ENCODE assay signal across 1 cellular context in genomic region chr11:68146010-68146540, GRCh38.
TF ChIP-seq lines count a peak whose summit lies in the region.

No MANE protein-coding gene starts in this region.

TF ChIP-seq in K562, 482 proteins besides CTCF, POLR2A, EP300 and RAD21 (continued from another document):
- no peak for TF ChIP-seq BRF2 (IDR thresholded peaks at IDR 0.05; ENCODE audit: borderline replicate concordance, insufficient read depth, insufficient read length)
- TF ChIP-seq FOXP1 (CRISPR knock-in tag; IDR thresholded peaks at IDR 0.05), result no peak
